In the genomic region with DNA sequence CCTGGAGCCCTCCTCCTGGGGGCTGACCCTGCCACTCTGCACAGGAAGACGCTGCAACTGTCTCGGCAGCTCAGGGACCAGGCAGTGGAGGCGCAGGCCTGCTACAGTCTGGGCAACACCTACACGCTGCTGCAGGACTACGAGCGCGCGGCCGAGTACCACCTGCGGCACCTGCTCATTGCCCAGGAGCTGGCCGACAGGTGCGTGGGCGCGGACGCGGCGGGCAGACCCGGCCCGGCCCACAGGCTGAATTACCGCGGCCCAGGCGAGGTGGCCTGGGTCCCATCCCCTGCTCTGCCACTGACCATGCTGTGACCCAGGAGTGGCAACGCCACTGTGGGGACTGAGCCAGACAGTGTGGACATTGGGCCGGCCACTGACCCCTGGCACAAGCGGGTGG, we compare ENCODE assay signal across 15 cellular contexts. TPM values are rescaled to one million over a fixed set of nuclear protein-coding genes. Genes with fewer than 3 reads are reported as not detected.
"Had no signal": no experiment of that assay in that cellular context is flagged by ENCODE, and none has a peak within 500 bp of the region (broad histone marks: within the 10 kb centered on the region; RNA-seq: fewer than 3 reads in every experiment).

No MANE protein-coding gene starts in this region.

- H3K9me3 ChIP-seq: ascending aorta, SJCRH30, SK-N-SH had no signal

- H3K4me1 ChIP-seq: SJCRH30 had no signal

- H3K27ac ChIP-seq: ascending aorta, SJCRH30 had no signal

- H3K9me2 ChIP-seq: SK-N-SH had no signal

- H3K4me2 ChIP-seq: SK-N-SH had no signal

- ATAC-seq: activated naive CD8-positive, alpha-beta T cell treated with anti-CD3 and anti-CD28 coated beads, Interleukin-2, amount 50 U/mL, for 24 hours had no signal

- H3K9ac ChIP-seq: SK-N-SH had no signal

- H3K4me3 ChIP-seq: ascending aorta, SJCRH30 had no signal

- DNase-seq: activated CD4-positive, alpha-beta T cell treated with anti-CD3 and anti-CD28 coated beads, Interleukin-2, amount 50 U/mL, for 4 hours; activated effector memory CD4-positive, alpha-beta T cell treated with Interleukin-2 at 50 U/mL for 16 hours; activated T-cell treated with anti-CD3 and anti-CD28 coated beads, Interleukin-2, amount 50 U/mL, for 24 hours; amniotic stem cell; NCI-H1048; SJCRH30 had no signal

- H3K27me3 ChIP-seq: ascending aorta, SJCRH30 had no signal

RNA-seq across cellular contexts. Expression of gene CCDC187, which starts 34.6 kb away (rescaled TPM):
- total RNA-seq: activated CD8-positive, alpha-beta memory T cell treated with anti-CD3 and anti-CD28 coated beads, Interleukin-2, amount 10 ng/mL, durations not matched to agents 7 days and 5 days; activated T-helper 1 cell treated with anti-CD3 and anti-CD28 coated beads, Interleukin-12 subunit alpha, Interleukin-12 subunit beta, Interleukin-2, Interleukin-4 antibody, amounts not matched to agents 30 ng/mL and 10 ng/mL and 1 ng/mL, durations not matched to agents 14 hours and 24 hours and 36 hours; LHCN-M2; M059J; Right ventricle myocardium superior; SJCRH30; T-helper 2 cell treated with Interferon-gamma antibody and Interleukin-4, amounts not matched to agents 100 ng/mL and 5 ng/mL, for 36 hours had no signal
